ENCODE assay signal across 8 cellular contexts in the genomic region with DNA sequence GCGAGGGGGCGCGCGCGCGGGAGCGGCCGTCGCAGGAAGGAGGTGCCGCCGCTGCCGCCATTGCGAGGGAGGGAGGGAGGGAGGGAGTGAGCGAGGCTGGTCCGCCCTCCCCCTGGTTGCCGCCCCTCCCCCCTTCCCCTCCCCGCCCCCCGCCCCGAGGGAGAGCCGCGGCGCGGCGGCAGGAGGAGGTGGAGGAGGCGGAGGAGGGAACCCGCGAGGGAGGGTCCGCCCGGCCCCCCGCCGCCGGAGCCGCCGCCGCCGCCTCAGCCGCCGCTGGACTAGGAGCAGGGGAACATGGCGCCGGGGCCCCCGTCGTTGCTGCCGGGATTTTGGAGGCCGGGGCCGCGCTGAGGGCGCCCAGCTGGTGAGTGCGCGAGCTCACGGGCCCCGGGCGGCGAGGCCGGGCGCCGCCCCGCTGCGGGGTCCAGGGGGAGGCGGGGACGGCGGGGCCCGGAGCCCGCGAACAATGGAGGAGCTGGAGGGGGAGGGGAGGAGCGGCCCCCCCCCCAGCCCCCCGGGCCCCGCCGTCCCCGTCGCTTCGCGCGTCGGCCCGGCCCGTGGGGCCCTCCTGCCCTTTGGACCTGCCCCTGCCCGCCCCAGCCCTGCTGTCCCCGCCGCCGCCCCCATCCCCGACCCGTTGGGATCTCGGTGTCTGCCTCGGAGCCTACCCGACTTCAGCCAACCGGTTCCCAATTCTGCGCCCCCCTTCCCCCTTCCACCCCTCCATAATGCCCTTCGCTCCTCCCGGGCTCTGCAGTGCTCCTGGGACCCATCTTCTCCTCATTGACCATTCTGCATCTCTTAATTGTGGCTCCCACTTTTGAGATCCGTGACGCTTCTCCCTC. TPM values are rescaled to one million over a fixed set of nuclear protein-coding genes. Genes with fewer than 3 reads are reported as not detected.
A peak's percentile ranks its signal among the peaks of the same experiment; 100 is the strongest.
DNase-seq lines count a peak whose midpoint lies in the region; ATAC-seq, FAIRE-seq and TF ChIP-seq lines count a peak whose summit lies in the region.

A gene (plus strand): TSS at position 152 of the 845 bp plus-strand sequence. CDS start 57,679 bp downstream, outside the sequence.

- peaks cover 0 to under 1% (median 0%) of the 10 kb centered on the region in 7 donors for H3K9me3 Mint-ChIP-seq in CD4-positive, CD25-positive, alpha-beta regulatory T cell
- no peaks in the 10 kb centered on the region for H3K9me3 Mint-ChIP-seq in activated naive CD8-positive, alpha-beta T cell treated with anti-CD3 and anti-CD28 coated beads, Interleukin-2, amount 10 ng/mL, durations not matched to agents 7 days and 5 days
- no peaks in the 10 kb centered on the region for H3K9me3 Mint-ChIP-seq in progenitor cell of endocrine pancreas (ENCODE audit: low read depth)

- 1 to 2% methylated on average over 11 to 77 of the region's 91 CpGs for WGBS in heart right ventricle, 2 donors

- TF ChIP-seq CTCF in heart right ventricle (IDR thresholded peaks at IDR 0.05) (no peak), progenitor cell of endocrine pancreas (IDR thresholded peaks at IDR 0.05; ENCODE audit: unreplicated experiment) (no peak)

- H3K9me3 ChIP-seq in CD4-positive, CD25-positive, alpha-beta regulatory T cell (ENCODE audit: control insufficient read depth in 2 of 2, low read length in 2 of 2) = no peaks in the 10 kb centered on the region
- no peaks in the 10 kb centered on the region for H3K9me3 ChIP-seq in heart right ventricle

- ATAC-seq in CD4-positive, CD25-positive, alpha-beta regulatory T cell (ENCODE audit: low read depth in 2 of 2) = peak; percentile 40 to 43
- ATAC-seq in GM21825 (IDR thresholded peaks at IDR 0.05; ENCODE audit: unreplicated experiment) = peak; percentile 10
- ATAC-seq in activated naive CD8-positive, alpha-beta T cell treated with anti-CD3 and anti-CD28 coated beads, Interleukin-2, amount 10 ng/mL, durations not matched to agents 7 days and 5 days (ENCODE audit: low read depth) = peak; percentile 5
- ATAC-seq in heart right ventricle = peak in 6 of 8 donors; percentile 0 to 68 (median 34)

- peak; percentile 5 to 91 (median 77) for DNase-seq in CD4-positive, CD25-positive, alpha-beta regulatory T cell
- DNase-seq in NCI-H69 (lab: John Stamatoyannopoulos, UW) (peak; percentile 97), heart right ventricle (peak in 1 of 2 donors; percentile 43), progenitor cell of endocrine pancreas (ENCODE audit: low spot score, unreplicated experiment) (no peak), H54 (ENCODE audit: insufficient read length, low spot score) (no peak), NCI-H524 treated with DMSO at 0.1 percent for 48 hours (lab: John Stamatoyannopoulos, UW) (no peak)
- DNase-seq in activated naive CD8-positive, alpha-beta T cell treated with anti-CD3 and anti-CD28 coated beads, Interleukin-2, amount 10 ng/mL, durations not matched to agents 7 days and 5 days = no peak

- TF ChIP-seq POLR2A in H54 (IDR thresholded peaks at IDR 0.05; ENCODE audit: low read depth, low read length) = no peak

- H3K27ac Mint-ChIP-seq in CD4-positive, CD25-positive, alpha-beta regulatory T cell = peak within 1 kb of the TSS; percentile 84 to 96 (median 92)
- peak within 1 kb of the TSS; percentile 88 for H3K27ac Mint-ChIP-seq in activated naive CD8-positive, alpha-beta T cell treated with anti-CD3 and anti-CD28 coated beads, Interleukin-2, amount 10 ng/mL, durations not matched to agents 7 days and 5 days
- peak within 1 kb of the TSS; percentile 98 for H3K27ac Mint-ChIP-seq in progenitor cell of endocrine pancreas

- H3K27me3 ChIP-seq in CD4-positive, CD25-positive, alpha-beta regulatory T cell (ENCODE audit: control insufficient read depth, insufficient read depth, low read length) = no peaks in the 10 kb centered on the region
- H3K27me3 ChIP-seq in heart right ventricle = no peaks in the 10 kb centered on the region

- peak within 1 kb of the TSS; percentile 93 to 96 (median 94) for H3K4me3 Mint-ChIP-seq in CD4-positive, CD25-positive, alpha-beta regulatory T cell
- H3K4me3 Mint-ChIP-seq in activated naive CD8-positive, alpha-beta T cell treated with anti-CD3 and anti-CD28 coated beads, Interleukin-2, amount 10 ng/mL, durations not matched to agents 7 days and 5 days = peak within 1 kb of the TSS; percentile 83
- peak within 1 kb of the TSS; percentile 79 for H3K4me3 Mint-ChIP-seq in progenitor cell of endocrine pancreas (ENCODE audit: low read depth)

- no peaks in the 10 kb centered on the region for H3K36me3 ChIP-seq in CD4-positive, CD25-positive, alpha-beta regulatory T cell (ENCODE audit: control insufficient read depth, insufficient read depth, low read length)
- H3K36me3 ChIP-seq in heart right ventricle = no peaks in the 10 kb centered on the region

- peaks cover 6 to 20% (median 12%) of the 10 kb centered on the region in 4 donors for H3K4me1 Mint-ChIP-seq in CD4-positive, CD25-positive, alpha-beta regulatory T cell
- peaks cover 19% of the 10 kb centered on the region for H3K4me1 Mint-ChIP-seq in activated naive CD8-positive, alpha-beta T cell treated with anti-CD3 and anti-CD28 coated beads, Interleukin-2, amount 10 ng/mL, durations not matched to agents 7 days and 5 days
- peaks cover 20% of the 10 kb centered on the region for H3K4me1 Mint-ChIP-seq in progenitor cell of endocrine pancreas (ENCODE audit: low read depth)

- POLR2A ChIA-PET in activated naive CD8-positive, alpha-beta T cell treated with anti-CD3 and anti-CD28 coated beads, Interleukin-2, amount 10 ng/mL, durations not matched to agents 7 days and 5 days (lab: Charles Lee) = interaction anchor here (0.6 to 1.8 kb wide), 9 partner anchors 9 to 261 kb away, joined by 3 to 9 read pairs (median 3); a partner anchor contains a TSS

- H3K27me3 Mint-ChIP-seq in CD4-positive, CD25-positive, alpha-beta regulatory T cell = peaks cover 14% of the 10 kb centered on the region
- no peaks in the 10 kb centered on the region for H3K27me3 Mint-ChIP-seq in activated naive CD8-positive, alpha-beta T cell treated with anti-CD3 and anti-CD28 coated beads, Interleukin-2, amount 10 ng/mL, durations not matched to agents 7 days and 5 days
- H3K27me3 Mint-ChIP-seq in progenitor cell of endocrine pancreas = no peaks in the 10 kb centered on the region

- intact Hi-C loops in heart right ventricle (cut with DNase I) = loop anchor here in 7 of 10 donors (5.0 to 10.0 kb wide), 5 partner anchors 51 to 116 kb away; no protein-coding TSS in a partner anchor

- H3K27ac ChIP-seq in CD4-positive, CD25-positive, alpha-beta regulatory T cell (ENCODE audit: insufficient read depth, low read length, poor library complexity, severe bottlenecking) = peak within 1 kb of the TSS; percentile 95
- H3K27ac ChIP-seq in heart right ventricle = peak within 1 kb of the TSS; percentile 95 to 100 (median 98)

- no peaks in the 10 kb centered on the region for H3K36me3 Mint-ChIP-seq in CD4-positive, CD25-positive, alpha-beta regulatory T cell
- peaks cover 6% of the 10 kb centered on the region for H3K36me3 Mint-ChIP-seq in activated naive CD8-positive, alpha-beta T cell treated with anti-CD3 and anti-CD28 coated beads, Interleukin-2, amount 10 ng/mL, durations not matched to agents 7 days and 5 days
- H3K36me3 Mint-ChIP-seq in progenitor cell of endocrine pancreas (ENCODE audit: insufficient read depth) = peaks cover 4% of the 10 kb centered on the region

- no peak for FAIRE-seq in H54 (lab: Jason Lieb, UNC)

- peaks cover 45% of the 10 kb centered on the region for H3K4me1 ChIP-seq in CD4-positive, CD25-positive, alpha-beta regulatory T cell (ENCODE audit: control insufficient read depth, insufficient read depth, low read length, poor library complexity, severe bottlenecking)
- peaks cover 14 to 74% (median 50%) of the 10 kb centered on the region in 9 donors for H3K4me1 ChIP-seq in heart right ventricle

- H3K4me3 ChIP-seq in CD4-positive, CD25-positive, alpha-beta regulatory T cell (ENCODE audit: low read depth, low read length) = peak within 1 kb of the TSS; percentile 79
- peak within 1 kb of the TSS; percentile 62 to 99 (median 80) for H3K4me3 ChIP-seq in heart right ventricle

RNA-seq across cellular contexts. Expression of the gene that starts here (rescaled TPM):
- total RNA-seq in CD4-positive, CD25-positive, alpha-beta regulatory T cell = 47.7 TPM
- polyA plus RNA-seq in CD4-positive, CD25-positive, alpha-beta regulatory T cell = 1 to 10 TPM; 3.4 to 4.7 (median 4.2) TPM
- total RNA-seq in activated naive CD8-positive, alpha-beta T cell treated with anti-CD3 and anti-CD28 coated beads, Interleukin-2, amount 10 ng/mL, durations not matched to agents 7 days and 5 days = 10 to 100 TPM; 38.8 to 42.7 TPM
- total RNA-seq in heart right ventricle = 10 to 100 TPM; 69.1 to 96.5 (median 74.0) TPM
- polyA plus RNA-seq in heart right ventricle = 10 to 100 TPM; 20.8 to 23.3 TPM
- 84.9 and 86.0 TPM in 2 replicates for total RNA-seq in progenitor cell of endocrine pancreas

Comparison
In these comparisons a context has a peak if more than half of its experiments do, and no peak if none do; other contexts are left out.
1. DNase-seq: peak in CD4-positive, CD25-positive, alpha-beta regulatory T cell (3 of 3) and NCI-H69 (single experiment); none in activated naive CD8-positive, alpha-beta T cell treated with anti-CD3 and anti-CD28 coated beads, Interleukin-2, amount 10 ng/mL, durations not matched to agents 7 days and 5 days (single experiment), progenitor cell of endocrine pancreas (single experiment), H54 (single experiment) and NCI-H524 treated with DMSO at 0.1 percent for 48 hours (single experiment).
2. Peak in every context shown above with its lines, with median percentiles within 50 percentile points of each other: ATAC-seq, H3K27ac Mint-ChIP-seq and H3K4me3 Mint-ChIP-seq.